In genomic region chr2:57906152-57906732, GRCh38 we compare ENCODE assay signal across 8 cellular contexts.
DNase-seq lines count a peak whose midpoint lies in the region; ATAC-seq lines count a peak whose summit lies in the region.

No MANE protein-coding gene starts in this region.

- CTCF ChIA-PET in activated CD4-positive, alpha-beta T cell treated with anti-CD3 and anti-CD28 coated beads for 36 hours (lab: Charles Lee), result interaction anchor here (0.6 to 0.7 kb wide), 6 partner anchors 103 to 669 kb away, joined by 3 to 4 read pairs (median 3); no protein-coding TSS in a partner anchor

- H3K36me3 Mint-ChIP-seq in activated CD4-positive, alpha-beta T cell treated with anti-CD3 and anti-CD28 coated beads for 36 hours (ENCODE audit: low read depth), result no peaks in the 10 kb centered on the region
- H3K36me3 Mint-ChIP-seq in IgD-negative memory B cell, result peaks cover 2% of the 10 kb centered on the region

- POLR2A ChIA-PET in activated CD4-positive, alpha-beta T cell treated with anti-CD3 and anti-CD28 coated beads for 36 hours (lab: Charles Lee), result no interaction called here

- no peak overlapping the region for H3K27ac Mint-ChIP-seq in activated CD4-positive, alpha-beta T cell treated with anti-CD3 and anti-CD28 coated beads for 36 hours
- peak overlapping the region; percentile 2 to 83 (median 20) for H3K27ac Mint-ChIP-seq in IgD-negative memory B cell

- intact Hi-C loops in activated CD4-positive, alpha-beta T cell treated with anti-CD3 and anti-CD28 coated beads for 36 hours (cut with DNase I, micrococcal nuclease), result loop anchor here (1.0 to 10.0 kb wide), 5 partner anchors 149 to 666 kb away; no protein-coding TSS in a partner anchor

- peak; percentile 84 for ATAC-seq in activated CD4-positive, alpha-beta T cell treated with anti-CD3 and anti-CD28 coated beads for 36 hours
- peak; percentile 69 for ATAC-seq in GM21737 (IDR thresholded peaks at IDR 0.05; ENCODE audit: unreplicated experiment)

- no peaks in the 10 kb centered on the region for H3K9me3 Mint-ChIP-seq in activated CD4-positive, alpha-beta T cell treated with anti-CD3 and anti-CD28 coated beads for 36 hours (ENCODE audit: low read depth)
- peaks cover 0 to 7% (median 6%) of the 10 kb centered on the region in 3 donors for H3K9me3 Mint-ChIP-seq in IgD-negative memory B cell

- no peak for DNase-seq in activated CD4-positive, alpha-beta T cell treated with anti-CD3 and anti-CD28 coated beads for 36 hours
- no peak for DNase-seq in activated CD4-positive, alpha-beta T cell treated with anti-CD3 and anti-CD28 coated beads for 48 hours
- peak; percentile 83 for DNase-seq in RKO (ENCODE audit: low spot score)
- peak; percentile 47 for DNase-seq in epidermal melanocyte (ENCODE audit: insufficient read length, low spot score)
- DNase-seq in myocyte (ENCODE audit: low read depth), result peak; percentile 63
- no peak for DNase-seq in NCI-H774 (lab: John Stamatoyannopoulos, UW)

- H3K27me3 Mint-ChIP-seq in activated CD4-positive, alpha-beta T cell treated with anti-CD3 and anti-CD28 coated beads for 36 hours, result no peaks in the 10 kb centered on the region
- no peaks in the 10 kb centered on the region for H3K27me3 Mint-ChIP-seq in IgD-negative memory B cell

- no peak overlapping the region for H3K4me3 Mint-ChIP-seq in activated CD4-positive, alpha-beta T cell treated with anti-CD3 and anti-CD28 coated beads for 36 hours
- H3K4me3 Mint-ChIP-seq in IgD-negative memory B cell, result no peak overlapping the region

- H3K4me1 Mint-ChIP-seq in activated CD4-positive, alpha-beta T cell treated with anti-CD3 and anti-CD28 coated beads for 36 hours, result peaks cover 9% of the 10 kb centered on the region
- peaks cover 15 to 26% (median 20%) of the 10 kb centered on the region in 3 donors for H3K4me1 Mint-ChIP-seq in IgD-negative memory B cell

Comparison
In these comparisons a context has a peak if more than half of its experiments do, and no peak if none do; other contexts are left out.
1. DNase-seq: peak in RKO (single experiment), epidermal melanocyte (single experiment) and myocyte (single experiment); none in activated CD4-positive, alpha-beta T cell treated with anti-CD3 and anti-CD28 coated beads for 36 hours (single experiment), activated CD4-positive, alpha-beta T cell treated with anti-CD3 and anti-CD28 coated beads for 48 hours (single experiment) and NCI-H774 (single experiment).